32 cellular contexts compared by ENCODE assay signal in genomic region chr4:94538229-94538628, GRCh38.
DNase-seq lines count a peak whose midpoint lies in the region; ATAC-seq, FAIRE-seq and TF ChIP-seq lines count a peak whose summit lies in the region.
"Had no signal": no experiment of that assay in that cellular context is flagged by ENCODE, and none has a peak within 500 bp of the region (broad histone marks: within the 10 kb centered on the region; RNA-seq: fewer than 3 reads in every experiment).

No MANE protein-coding gene starts in this region.

- no peak overlapping the region for H3K9ac ChIP-seq in liver (ENCODE audit: low read depth in 1 of 2, low read length in 2 of 2)
- no peak overlapping the region for H3K9ac ChIP-seq in astrocyte (ENCODE audit: low read length)
- H3K9ac ChIP-seq: BLaER1 treated with 17β-estradiol and CSF1 and Interleukin-3, amounts not matched to agents 10 nM and 100 nM had no signal

- H4K20me1 ChIP-seq in astrocyte (ENCODE audit: insufficient read depth, low read length) = peaks cover 20% of the 10 kb centered on the region
- peaks cover 6% of the 10 kb centered on the region for H4K20me1 ChIP-seq in osteoblast (ENCODE audit: insufficient read depth, low read length)

- H3K27ac Mint-ChIP-seq in astrocyte (ENCODE audit: unreplicated experiment) = no peak overlapping the region
- H3K27ac Mint-ChIP-seq: effector memory CD8-positive, alpha-beta T cell had no signal

- H3K9me3 Mint-ChIP-seq in astrocyte (ENCODE audit: unreplicated experiment) = no peaks in the 10 kb centered on the region
- H3K9me3 Mint-ChIP-seq: effector memory CD8-positive, alpha-beta T cell had no signal

- H3K4me1 ChIP-seq in liver (ENCODE audit: control insufficient read depth in 4 of 4, insufficient read depth in 4 of 4, low read length in 3 of 4) (peaks cover 5 to 28% (median 15%) of the 10 kb centered on the region in 4 donors), right lobe of liver (peaks cover 0 to 52% (median 11%) of the 10 kb centered on the region in 4 donors), astrocyte (ENCODE audit: insufficient read depth, low read length) (peaks cover 27% of the 10 kb centered on the region), osteoblast (ENCODE audit: insufficient read depth, low read length) (peaks cover 41% of the 10 kb centered on the region)

- intact Hi-C loops in right lobe of liver (cut with DNase I) = no loop called here

- H3K36me3 ChIP-seq in liver (ENCODE audit: control insufficient read depth in 4 of 4, insufficient read depth in 3 of 4, low read depth in 1 of 4, low read length in 3 of 4) (no peaks in the 10 kb centered on the region), right lobe of liver (no peaks in the 10 kb centered on the region), astrocyte (ENCODE audit: insufficient read depth, low read length) (no peaks in the 10 kb centered on the region), osteoblast (ENCODE audit: insufficient read depth, low read length) (peaks cover 17% of the 10 kb centered on the region), H7 (replicated peaks; ENCODE audit: control insufficient read depth, insufficient read depth, low read length) (no peaks in the 10 kb centered on the region)
- H3K36me3 ChIP-seq: adrenal gland; BLaER1 treated with 17β-estradiol and CSF1 and Interleukin-3, amounts not matched to agents 10 nM and 100 nM; neutrophil; spleen; transverse colon; WERI-Rb-1 had no signal

- H3K79me2 ChIP-seq in astrocyte (ENCODE audit: insufficient read depth, low read length) (peaks cover 93% of the 10 kb centered on the region), osteoblast (ENCODE audit: insufficient read depth, low read length) (peaks cover 90% of the 10 kb centered on the region)

- FAIRE-seq in astrocyte (lab: Jason Lieb, UNC) = peak; percentile 50
- FAIRE-seq: colon had no signal

- no peaks in the 10 kb centered on the region for H3K9me3 ChIP-seq in liver (ENCODE audit: control insufficient read depth in 4 of 4, low read length in 3 of 4)
- H3K9me3 ChIP-seq in right lobe of liver = no peaks in the 10 kb centered on the region
- H3K9me3 ChIP-seq in astrocyte (ENCODE audit: insufficient read depth, low read depth, low read length) = no peaks in the 10 kb centered on the region
- no peaks in the 10 kb centered on the region for H3K9me3 ChIP-seq in osteoblast (ENCODE audit: low read depth, low read length)
- H3K9me3 ChIP-seq: adrenal gland; BLaER1 treated with 17β-estradiol and CSF1 and Interleukin-3, amounts not matched to agents 10 nM and 100 nM; Caco-2; esophagus muscularis mucosa; neutrophil; spleen; transverse colon had no signal

- H3K4me2 ChIP-seq in astrocyte (ENCODE audit: low read length) (peak overlapping the region; percentile 2), osteoblast (ENCODE audit: insufficient read depth, low read length) (no peak overlapping the region)
- H3K4me2 ChIP-seq: BLaER1 treated with 17β-estradiol and CSF1 and Interleukin-3, amounts not matched to agents 10 nM and 100 nM; hepatocyte had no signal

- no peaks in the 10 kb centered on the region for H3K27me3 ChIP-seq in liver (ENCODE audit: control insufficient read depth in 4 of 4, insufficient read depth in 4 of 4, low read length in 3 of 4)
- H3K27me3 ChIP-seq in right lobe of liver = no peaks in the 10 kb centered on the region
- H3K27me3 ChIP-seq in astrocyte (ENCODE audit: insufficient read depth, low read length) = no peaks in the 10 kb centered on the region
- no peaks in the 10 kb centered on the region for H3K27me3 ChIP-seq in osteoblast (ENCODE audit: insufficient read depth, low read length)
- H3K27me3 ChIP-seq in H7 (ENCODE audit: control insufficient read depth, insufficient read depth, low read length) = no peaks in the 10 kb centered on the region
- H3K27me3 ChIP-seq: adrenal gland; BLaER1 treated with 17β-estradiol and CSF1 and Interleukin-3, amounts not matched to agents 10 nM and 100 nM; esophagus muscularis mucosa; foreskin keratinocyte; hepatocyte; neutrophil; spleen; transverse colon had no signal

- H3K27ac ChIP-seq in liver (ENCODE audit: low read depth in 1 of 2, low read length in 2 of 2) = no peak overlapping the region
- H3K27ac ChIP-seq in right lobe of liver = no peak overlapping the region
- H3K27ac ChIP-seq in astrocyte (ENCODE audit: low read depth, low read length) = no peak overlapping the region
- peak overlapping the region; percentile 41 for H3K27ac ChIP-seq in osteoblast (ENCODE audit: low read depth, low read length)
- H3K27ac ChIP-seq: adrenal gland; BLaER1 treated with 17β-estradiol and CSF1 and Interleukin-3, amounts not matched to agents 10 nM and 100 nM; esophagus muscularis mucosa; foreskin keratinocyte; hepatocyte; HL-60; neutrophil; spleen; transverse colon; WERI-Rb-1 had no signal

- H3K36me3 Mint-ChIP-seq in astrocyte (ENCODE audit: low read depth, unreplicated experiment) = peaks cover 9% of the 10 kb centered on the region

- DNase-seq in right lobe of liver = no peak
- no peak for DNase-seq in astrocyte (ENCODE audit: low read depth)
- no peak for DNase-seq in osteoblast (ENCODE audit: insufficient read length, low spot score, missing footprints)
- no peak for DNase-seq in NCI-H1048 (lab: John Stamatoyannopoulos, UW)
- DNase-seq in H7 = no peak
- DNase-seq in NAMALWA (ENCODE audit: low spot score) = no peak
- no peak for DNase-seq in RPMI8226
- DNase-seq: activated CD4-positive, alpha-beta T cell treated with anti-CD3 and anti-CD28 coated beads, Interleukin-2, amount 50 U/mL, for 1 hour; activated T-cell treated with anti-CD3 and anti-CD28 coated beads, Interleukin-2, amount 50 U/mL, for 48 hours; adrenal gland; Caco-2; DMS79 treated with DMSO at 0.1 percent for 48 hours; effector memory CD8-positive, alpha-beta T cell; foreskin keratinocyte; GF-D8; Kasumi-1; mesenchymal stem cell; NCI-H187; NCI-H2171 treated with DMSO at 0.1 percent for 48 hours; NCI-H524; spleen; T1000; transverse colon; WERI-Rb-1 had no signal

- H3K4me3 ChIP-seq in liver (ENCODE audit: low read depth in 1 of 3, low read length in 3 of 3) (no peak overlapping the region), right lobe of liver (no peak overlapping the region), astrocyte (ENCODE audit: insufficient read depth, low read depth, low read length) (no peak overlapping the region), osteoblast (ENCODE audit: insufficient read depth, low read length) (no peak overlapping the region), H7 (ENCODE audit: insufficient read depth, low read depth, low read length) (no peak overlapping the region)
- H3K4me3 ChIP-seq: adrenal gland; BLaER1 treated with 17β-estradiol and CSF1 and Interleukin-3, amounts not matched to agents 10 nM and 100 nM; esophagus muscularis mucosa; hepatocyte; spleen; transverse colon had no signal

- H3K4me3 Mint-ChIP-seq in astrocyte (ENCODE audit: unreplicated experiment) = no peak overlapping the region
- H3K4me3 Mint-ChIP-seq: effector memory CD8-positive, alpha-beta T cell had no signal

- H3K27me3 Mint-ChIP-seq in astrocyte (ENCODE audit: low read depth, unreplicated experiment) = no peaks in the 10 kb centered on the region
- H3K27me3 Mint-ChIP-seq: effector memory CD8-positive, alpha-beta T cell had no signal

- H3K4me1 Mint-ChIP-seq in astrocyte (ENCODE audit: low read depth, unreplicated experiment) = peaks cover 47% of the 10 kb centered on the region

- no peak for TF ChIP-seq POLR2A in right lobe of liver (IDR thresholded peaks at IDR 0.05)

- ATAC-seq in right lobe of liver = no peak
- ATAC-seq: effector memory CD8-positive, alpha-beta T cell; foreskin keratinocyte; Panc1 had no signal

- H2AFZ ChIP-seq in astrocyte (ENCODE audit: low read depth, low read length) (no peak overlapping the region), osteoblast (ENCODE audit: low read length) (no peak overlapping the region)
- H2AFZ ChIP-seq: hepatocyte had no signal

- TF ChIP-seq CTCF in liver (IDR thresholded peaks at IDR 0.05; ENCODE audit: low read depth, low read length, missing input control) (no peak), right lobe of liver (IDR thresholded peaks at IDR 0.05) (no peak), astrocyte (IDR thresholded peaks at IDR 0.05; ENCODE audit: insufficient read depth, low read depth, low read length) (no peak), osteoblast (IDR thresholded peaks at IDR 0.05; ENCODE audit: extremely low read depth, low read depth, low read length) (no peak)

- no peak for TF ChIP-seq RAD21 in liver (IDR thresholded peaks at IDR 0.05)

TF ChIP-seq in liver, 16 proteins besides CTCF, POLR2A, EP300 and RAD21:
- TF ChIP-seq FOXA2 (IDR thresholded peaks at IDR 0.05) = no peak
- TF ChIP-seq YY1 (IDR thresholded peaks at IDR 0.05) = no peak
- no peak for TF ChIP-seq FOXA1 (IDR thresholded peaks at IDR 0.05)
- no peak for TF ChIP-seq ZBTB33 (IDR thresholded peaks at IDR 0.05)
- TF ChIP-seq, protein P1, sequence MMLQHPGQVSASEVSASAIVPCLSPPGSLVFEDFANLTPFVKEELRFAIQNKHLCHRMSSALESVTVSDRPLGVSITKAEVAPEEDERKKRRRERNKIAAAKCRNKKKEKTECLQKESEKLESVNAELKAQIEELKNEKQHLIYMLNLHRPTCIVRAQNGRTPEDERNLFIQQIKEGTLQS (IDR thresholded peaks at IDR 0.05) = no peak
- peak; percentile 34 for TF ChIP-seq NR2F2 (IDR thresholded peaks at IDR 0.05)
- TF ChIP-seq HNF4A (conservative IDR thresholded peaks at IDR 0.05) = no peak
